Comparison of ENCODE assay signal across 2 cellular contexts in genomic region chr1:46717654-46718053, GRCh38.
TF ChIP-seq lines count a peak whose summit lies in the region.

No MANE protein-coding gene starts in this region.

TF ChIP-seq in A549, 52 proteins besides CTCF, POLR2A, EP300 and RAD21 (continued from another document):
- TF ChIP-seq HES2 (IDR thresholded peaks at IDR 0.05) (no peak), PBX3 (IDR thresholded peaks at IDR 0.05) (no peak), ZSCAN20 (CRISPR knock-in tag; IDR thresholded peaks at IDR 0.05) (no peak), RCOR1 (IDR thresholded peaks at IDR 0.05; ENCODE audit: low read depth, low read length) (no peak), CBX8 (IDR thresholded peaks at IDR 0.05) (no peak), RNF2 (IDR thresholded peaks at IDR 0.05; ENCODE audit: borderline replicate concordance, low read depth) (no peak), CBX2 (IDR thresholded peaks at IDR 0.05; ENCODE audit: borderline replicate concordance, low read depth) (no peak), BCL3 (IDR thresholded peaks at IDR 0.05) (no peak), MAX (IDR thresholded peaks at IDR 0.05) (no peak), RFX5 (IDR thresholded peaks at IDR 0.05) (no peak), KDM5A (IDR thresholded peaks at IDR 0.05) (no peak), CHD2 (IDR thresholded peaks at IDR 0.05; ENCODE audit: low read length, partially characterized antibody) (no peak)

TF ChIP-seq in HCT116, 20 proteins besides CTCF, POLR2A, EP300 and RAD21 (continued from another document):
- TF ChIP-seq ZBTB33 (IDR thresholded peaks at IDR 0.05; ENCODE audit: extremely low read depth, insufficient replicate concordance, low read length) (no peak), EGR1 (IDR thresholded peaks at IDR 0.05; ENCODE audit: low read depth) (no peak)
TF ChIP-seq in HCT116: peak in this region for 0.
